In genomic region chr3:171173732-171174131, GRCh38 we compare ENCODE assay signal across 11 cellular contexts.
A peak's percentile ranks its signal among the peaks of the same experiment; 100 is the strongest.
DNase-seq lines count a peak whose midpoint lies in the region; FAIRE-seq and TF ChIP-seq lines count a peak whose summit lies in the region.
"Had no signal": no experiment of that assay in that cellular context is flagged by ENCODE, and none has a peak within 500 bp of the region (broad histone marks: within the 10 kb centered on the region; RNA-seq: fewer than 3 reads in every experiment).

No MANE protein-coding gene starts in this region.

- no peaks in the 10 kb centered on the region for H3K27me3 ChIP-seq in testis
- H3K27me3 ChIP-seq: BLaER1 had no signal

- no peak overlapping the region for H3K4me3 ChIP-seq in testis
- H3K4me3 ChIP-seq: BLaER1 had no signal

- WGBS in testis, 2 donors = 63 to 80% methylated on average over 6 of the region's 6 CpGs

- FAIRE-seq in frontal cortex (lab: Jason Lieb, UNC) = no peak

- no peaks in the 10 kb centered on the region for H3K9me3 ChIP-seq in testis
- H3K9me3 ChIP-seq: BLaER1 had no signal

- no peak for TF ChIP-seq POLR2A in testis (IDR thresholded peaks at IDR 0.05)

- TF ChIP-seq CTCF in GM10266 (IDR thresholded peaks at IDR 0.05; ENCODE audit: control insufficient read depth, insufficient read depth, low read depth, missing control alignments) (no peak), testis (IDR thresholded peaks at IDR 0.05) (no peak)

- no peaks in the 10 kb centered on the region for H3K4me1 ChIP-seq in testis

- H3K36me3 ChIP-seq in testis (ENCODE audit: low read depth, missing control alignments) = no peaks in the 10 kb centered on the region
- H3K36me3 ChIP-seq: BLaER1 had no signal

- DNase-seq in GM10266 (ENCODE audit: extremely low spot score) (peak; percentile 44), NCI-H2227 treated with DMSO at 0.1 percent for 48 hours (lab: John Stamatoyannopoulos, UW) (peak; percentile 16), frontal cortex (ENCODE audit: low spot score in 2 of 2) (peak; percentile 35 to 65), midbrain (lab: John Stamatoyannopoulos, UW) (peak; percentile 93), HPDE6-E6E7 (ENCODE audit: extremely low spot score) (no peak), testis (no peak)
- DNase-seq in activated CD8-positive, alpha-beta memory T cell treated with anti-CD3 and anti-CD28 coated beads for 24 hours = no peak
- DNase-seq in activated CD4-positive, alpha-beta T cell treated with anti-CD3 and anti-CD28 coated beads, Interleukin-2, amount 50 U/mL, for 1 hour = no peak
- DNase-seq: NCI-H748 treated with DMSO at 0.1 percent for 48 hours; stimulated activated naive CD8-positive, alpha-beta T cell treated with anti-CD3 and anti-CD28 coated beads, Interleukin-15, amount 100 ng/mL, for 72 hours had no signal

- no peak overlapping the region for H3K27ac ChIP-seq in testis
- H3K27ac ChIP-seq: BLaER1 had no signal

- intact Hi-C loops in testis (cut with DNase I; ENCODE audit: low total_unique reads) = no loop called here

Comparison
In these comparisons a context has a peak if more than half of its experiments do, and no peak if none do; other contexts are left out.
1. DNase-seq: peak in GM10266 (single experiment), NCI-H2227 treated with DMSO at 0.1 percent for 48 hours (single experiment), frontal cortex (2 of 2) and midbrain (single experiment); none in HPDE6-E6E7 (single experiment), testis (single experiment), activated CD8-positive, alpha-beta memory T cell treated with anti-CD3 and anti-CD28 coated beads for 24 hours (single experiment) and activated CD4-positive, alpha-beta T cell treated with anti-CD3 and anti-CD28 coated beads, Interleukin-2, amount 50 U/mL, for 1 hour (single experiment).